Comparison of ENCODE assay signal across 18 cellular contexts in genomic region chr12:112734859-112735258, GRCh38. TPM values are rescaled to one million over a fixed set of nuclear protein-coding genes. Genes with fewer than 3 reads are reported as not detected.
DNase-seq lines count a peak whose midpoint lies in the region; ATAC-seq and TF ChIP-seq lines count a peak whose summit lies in the region.
"Had no signal": no experiment of that assay in that cellular context is flagged by ENCODE, and none has a peak within 500 bp of the region (broad histone marks: within the 10 kb centered on the region; RNA-seq: fewer than 3 reads in every experiment).

No MANE protein-coding gene starts in this region.

- no peaks in the 10 kb centered on the region for H3K36me3 ChIP-seq in GM23338 (ENCODE audit: insufficient read depth)

- ATAC-seq in GM23338: no peak
- ATAC-seq in esophagus mucosa: no peak
- ATAC-seq: GM12878 had no signal

- H3K79me2 ChIP-seq in GM23338 (replicated peaks; ENCODE audit: insufficient read depth): no peaks in the 10 kb centered on the region

- H3K4me3 Mint-ChIP-seq in GM23338 (no peak overlapping the region), glutamatergic neuron (ENCODE audit: unreplicated experiment) (peak overlapping the region; percentile 32)
- H3K4me3 Mint-ChIP-seq: CD4-positive, alpha-beta memory T cell had no signal

- H3F3A ChIP-seq in GM23338 (replicated peaks; ENCODE audit: low read depth): no peaks in the 10 kb centered on the region

- no peak overlapping the region for H3K4me3 ChIP-seq in GM23338
- H3K4me3 ChIP-seq: GM12878 had no signal

- TF ChIP-seq CTCF in GM23338 (conservative IDR thresholded peaks at IDR 0.05; ENCODE audit: low read depth in 2 of 2) (no peak), glutamatergic neuron (IDR thresholded peaks at IDR 0.05; ENCODE audit: partially characterized antibody, unreplicated experiment) (no peak)

- H3K27me3 ChIP-seq in GM23338 (ENCODE audit: insufficient read depth): no peaks in the 10 kb centered on the region

- no peaks in the 10 kb centered on the region for H4K20me1 ChIP-seq in GM23338 (replicated peaks; ENCODE audit: insufficient read depth)

- CTCF ChIA-PET in HEK293T (lab: Yijun Ruan, JAX): no interaction called here

- DNase-seq in GM23338 (ENCODE audit: low spot score) (no peak), HEK293T (ENCODE audit: extremely low spot score) (no peak), glutamatergic neuron (peak; percentile 24), SKM-1 (lab: John Stamatoyannopoulos, UW; ENCODE audit: unreplicated experiment) (no peak)
- no peak for DNase-seq in stimulated activated CD4-positive, alpha-beta T cell treated with anti-CD3 and anti-CD28 coated beads, Interleukin-12 subunit alpha, Interleukin-12 subunit beta, amount 100 ng/mL, for 4 hours
- DNase-seq: C1 segment of cervical spinal cord; Calu3; CD4-positive, alpha-beta memory T cell; COR-L47; DMS53; DMS79 treated with DMSO at 0.1 percent for 48 hours; GOT3; HCEC 1CT had no signal

- H3K4me2 ChIP-seq in GM23338: no peak overlapping the region

- no peaks in the 10 kb centered on the region for H3K9me2 ChIP-seq in GM23338 (ENCODE audit: insufficient read depth)

- H3K4me1 ChIP-seq in GM23338 (ENCODE audit: insufficient read depth): no peaks in the 10 kb centered on the region

- POLR2A ChIA-PET in HEK293T (lab: Yijun Ruan, JAX): no interaction called here

- H3K9me3 Mint-ChIP-seq in GM23338: no peaks in the 10 kb centered on the region
- H3K9me3 Mint-ChIP-seq in glutamatergic neuron (ENCODE audit: unreplicated experiment): no peaks in the 10 kb centered on the region
- H3K9me3 Mint-ChIP-seq: CD4-positive, alpha-beta memory T cell had no signal

- H3K36me3 Mint-ChIP-seq in GM23338 (ENCODE audit: low read depth) (no peaks in the 10 kb centered on the region), glutamatergic neuron (ENCODE audit: unreplicated experiment) (no peaks in the 10 kb centered on the region)
- H3K36me3 Mint-ChIP-seq: CD4-positive, alpha-beta memory T cell had no signal

- H3K27ac Mint-ChIP-seq in GM23338 (no peak overlapping the region), glutamatergic neuron (ENCODE audit: unreplicated experiment) (no peak overlapping the region)
- H3K27ac Mint-ChIP-seq: CD4-positive, alpha-beta memory T cell had no signal

- H2AFZ ChIP-seq in GM23338: peak overlapping the region; percentile 28; the same call in 1 of the 2 replicates

- no peak overlapping the region for H3K27ac ChIP-seq in GM23338 (ENCODE audit: low read depth)

- H3K4me1 Mint-ChIP-seq in GM23338 (no peaks in the 10 kb centered on the region), glutamatergic neuron (ENCODE audit: low read depth, unreplicated experiment) (peaks cover 8% of the 10 kb centered on the region)

- H3K27me3 Mint-ChIP-seq in GM23338 (ENCODE audit: insufficient read depth, low read depth, poor library complexity): peaks cover 2% of the 10 kb centered on the region
- peaks cover 4% of the 10 kb centered on the region for H3K27me3 Mint-ChIP-seq in glutamatergic neuron (ENCODE audit: unreplicated experiment)

TF ChIP-seq in GM23338, 12 proteins besides CTCF, POLR2A, EP300 and RAD21 (continues in another document):
- TF ChIP-seq, protein P1, sequence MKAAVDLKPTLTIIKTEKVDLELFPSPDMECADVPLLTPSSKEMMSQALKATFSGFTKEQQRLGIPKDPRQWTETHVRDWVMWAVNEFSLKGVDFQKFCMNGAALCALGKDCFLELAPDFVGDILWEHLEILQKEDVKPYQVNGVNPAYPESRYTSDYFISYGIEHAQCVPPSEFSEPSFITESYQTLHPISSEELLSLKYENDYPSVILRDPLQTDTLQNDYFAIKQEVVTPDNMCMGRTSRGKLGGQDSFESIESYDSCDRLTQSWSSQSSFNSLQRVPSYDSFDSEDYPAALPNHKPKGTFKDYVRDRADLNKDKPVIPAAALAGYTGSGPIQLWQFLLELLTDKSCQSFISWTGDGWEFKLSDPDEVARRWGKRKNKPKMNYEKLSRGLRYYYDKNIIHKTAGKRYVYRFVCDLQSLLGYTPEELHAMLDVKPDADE (IDR thresholded peaks at IDR 0.05): no peak
- no peak for TF ChIP-seq POLR2AphosphoS5 (IDR thresholded peaks at IDR 0.05; ENCODE audit: low read depth)
- no peak for TF ChIP-seq ZNF114 (CRISPR knock-in tag; IDR thresholded peaks at IDR 0.05)
- TF ChIP-seq, protein P2, sequence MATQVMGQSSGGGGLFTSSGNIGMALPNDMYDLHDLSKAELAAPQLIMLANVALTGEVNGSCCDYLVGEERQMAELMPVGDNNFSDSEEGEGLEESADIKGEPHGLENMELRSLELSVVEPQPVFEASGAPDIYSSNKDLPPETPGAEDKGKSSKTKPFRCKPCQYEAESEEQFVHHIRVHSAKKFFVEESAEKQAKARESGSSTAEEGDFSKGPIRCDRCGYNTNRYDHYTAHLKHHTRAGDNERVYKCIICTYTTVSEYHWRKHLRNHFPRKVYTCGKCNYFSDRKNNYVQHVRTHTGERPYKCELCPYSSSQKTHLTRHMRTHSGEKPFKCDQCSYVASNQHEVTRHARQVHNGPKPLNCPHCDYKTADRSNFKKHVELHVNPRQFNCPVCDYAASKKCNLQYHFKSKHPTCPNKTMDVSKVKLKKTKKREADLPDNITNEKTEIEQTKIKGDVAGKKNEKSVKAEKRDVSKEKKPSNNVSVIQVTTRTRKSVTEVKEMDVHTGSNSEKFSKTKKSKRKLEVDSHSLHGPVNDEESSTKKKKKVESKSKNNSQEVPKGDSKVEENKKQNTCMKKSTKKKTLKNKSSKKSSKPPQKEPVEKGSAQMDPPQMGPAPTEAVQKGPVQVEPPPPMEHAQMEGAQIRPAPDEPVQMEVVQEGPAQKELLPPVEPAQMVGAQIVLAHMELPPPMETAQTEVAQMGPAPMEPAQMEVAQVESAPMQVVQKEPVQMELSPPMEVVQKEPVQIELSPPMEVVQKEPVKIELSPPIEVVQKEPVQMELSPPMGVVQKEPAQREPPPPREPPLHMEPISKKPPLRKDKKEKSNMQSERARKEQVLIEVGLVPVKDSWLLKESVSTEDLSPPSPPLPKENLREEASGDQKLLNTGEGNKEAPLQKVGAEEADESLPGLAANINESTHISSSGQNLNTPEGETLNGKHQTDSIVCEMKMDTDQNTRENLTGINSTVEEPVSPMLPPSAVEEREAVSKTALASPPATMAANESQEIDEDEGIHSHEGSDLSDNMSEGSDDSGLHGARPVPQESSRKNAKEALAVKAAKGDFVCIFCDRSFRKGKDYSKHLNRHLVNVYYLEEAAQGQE (IDR thresholded peaks at IDR 0.05; ENCODE audit: unreplicated experiment): no peak
- no peak for TF ChIP-seq ZNF331 (CRISPR knock-in tag; IDR thresholded peaks at IDR 0.05; ENCODE audit: low read depth)
- TF ChIP-seq NANOG (IDR thresholded peaks at IDR 0.05; ENCODE audit: borderline replicate concordance): no peak
- TF ChIP-seq EZH2phosphoT487 (IDR thresholded peaks at IDR 0.05; ENCODE audit: unreplicated experiment): no peak
- no peak for TF ChIP-seq STAT1 (IDR thresholded peaks at IDR 0.05; ENCODE audit: unreplicated experiment)
- TF ChIP-seq EZH2 (IDR thresholded peaks at IDR 0.05; ENCODE audit: low read depth, unreplicated experiment): no peak

TF ChIP-seq in HEK293T, 16 proteins besides CTCF, POLR2A, EP300 and RAD21:
- TF ChIP-seq HDGF (IDR thresholded peaks at IDR 0.05; ENCODE audit: borderline replicate concordance) (no peak), ZNF384 (IDR thresholded peaks at IDR 0.05) (no peak), SP1 (IDR thresholded peaks at IDR 0.05) (no peak), NFRKB (IDR thresholded peaks at IDR 0.05) (no peak), L3MBTL2 (conservative IDR thresholded peaks at IDR 0.05) (no peak), PKNOX1 (IDR thresholded peaks at IDR 0.05) (peak; percentile 7; the same call in 1 of the 2 replicates)

RNA-seq across cellular contexts. Expression of gene RPH3A, which starts 56.7 kb away (rescaled TPM):
- total RNA-seq in GM23338 (2014; rRNA removed; shearing (Covaris generic)): 0.03 and 0.31 TPM in 2 replicates
- 0.21 TPM in 1 of 2 replicates, not detected in the other for polyA plus RNA-seq in GM23338 (2016; fragmentation: Nextera tagmentation; extraction: Ambion mirVana)
- total RNA-seq in glutamatergic neuron (ENCODE audit: unreplicated experiment): not detected
- total RNA-seq in esophagus mucosa: not detected
- total RNA-seq: A172; Calu3; CD4-positive, alpha-beta memory T cell; Daoy; GM12878 had no signal
- polyA plus RNA-seq: BJ; CD4-positive, alpha-beta memory T cell; GM12878 had no signal
